Comparison of ENCODE assay signal across 8 cellular contexts in genomic region chr11:43880640-43881159, GRCh38. TPM values are rescaled to one million over a fixed set of nuclear protein-coding genes. Genes with fewer than 3 reads are reported as not detected.
DNase-seq lines count a peak whose midpoint lies in the region; ATAC-seq lines count a peak whose summit lies in the region.

Gene ALKBH3 (plus strand): TSS chr11:43880831. CDS start chr11:43882653, 1,822 bp downstream.

- ATAC-seq in GM21360 (IDR thresholded peaks at IDR 0.05; ENCODE audit: unreplicated experiment): peak; percentile 99

- in situ Hi-C loops in endometrial microvascular endothelial cells (cut with HindIII; ENCODE audit: inconsistent ontology term, low pct_unique_long_range_greater_than_20kb, low sequenced_read_pairs): no loop called here

- DNase-seq in COLO829 (ENCODE audit: low spot score) (peak; percentile 88), HS-5 (ENCODE audit: low read depth) (peak; percentile 62), NOMO-1 treated with dmso at 0.1 percent for 144 hours (lab: John Stamatoyannopoulos, UW; ENCODE audit: unreplicated experiment) (peak; percentile 93), mesenteric fat pad (ENCODE audit: low spot score) (peak; percentile 96)
- DNase-seq in activated CD8-positive, alpha-beta memory T cell treated with anti-CD3 and anti-CD28 coated beads, Interleukin-2, amount 50 U/mL, for 1 hour (ENCODE audit: extremely low read depth): peak; percentile 86
- peak; percentile 77 for DNase-seq in stimulated activated CD8-positive, alpha-beta memory T cell treated with anti-CD3 and anti-CD28 coated beads, Interleukin-12 subunit alpha, Interleukin-12 subunit beta, amount 100 ng/mL, for 4 hours (ENCODE audit: low read depth)

RNA-seq across cellular contexts. Expression of gene ALKBH3, which starts in this region (rescaled TPM):
- total RNA-seq in endometrial microvascular endothelial cells (ENCODE audit: inconsistent ontology term): 67.6 TPM
- 31.0 TPM for total RNA-seq in mesenteric fat pad

Comparison
In these comparisons a context has a peak if more than half of its experiments do, and no peak if none do; other contexts are left out.
1. Peak in every context shown above with its lines: DNase-seq and ATAC-seq.